22 cellular contexts compared by ENCODE assay signal in the genomic region with DNA sequence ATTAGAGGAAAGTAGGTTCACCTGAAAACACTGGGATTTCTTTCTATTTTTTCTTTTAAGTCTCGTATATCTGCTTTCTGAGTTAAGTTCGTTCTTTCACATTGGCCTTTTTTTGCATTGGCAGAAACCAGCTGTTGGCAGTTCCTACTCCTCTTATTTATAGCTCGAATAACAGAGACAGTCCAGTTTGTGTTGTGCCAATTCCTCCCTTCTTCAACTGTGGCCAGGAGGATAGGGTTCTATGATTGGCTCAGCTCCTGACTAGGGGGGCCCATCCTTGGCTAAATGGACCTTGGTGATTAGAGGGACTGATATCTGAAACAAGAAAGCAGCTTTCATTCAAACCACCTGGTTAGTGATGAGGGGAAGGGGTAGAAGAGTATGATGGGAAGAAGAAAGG.
"Had no signal": no experiment of that assay in that cellular context is flagged by ENCODE, and none has a peak within 500 bp of the region (broad histone marks: within the 10 kb centered on the region; RNA-seq: fewer than 3 reads in every experiment).

No MANE protein-coding gene starts in this region.

- H3K9me3 ChIP-seq: gastroesophageal sphincter, ovary, vagina had no signal

- H3K27ac ChIP-seq: brain microvascular endothelial cell, gastroesophageal sphincter, ovary, vagina had no signal

- H3K27me3 ChIP-seq: brain microvascular endothelial cell, gastroesophageal sphincter, ovary, vagina had no signal

- H3K4me3 ChIP-seq: gastroesophageal sphincter, ovary, vagina had no signal

- H3K36me3 ChIP-seq: brain microvascular endothelial cell, gastroesophageal sphincter, ovary, vagina had no signal

- ATAC-seq: activated CD4-positive, CD25-positive, alpha-beta regulatory T cell treated with anti-CD3 and anti-CD28 coated beads, Interleukin-2, amount 50 U/mL, for 24 hours; activated CD8-positive, alpha-beta T cell treated with anti-CD3 and anti-CD28 coated beads, Interleukin-2, amount 10 ng/mL, durations not matched to agents 7 days and 5 days; activated naive CD8-positive, alpha-beta T cell treated with anti-CD3 and anti-CD28 coated beads, Interleukin-2, amount 50 U/mL, for 24 hours; gastroesophageal sphincter; left lobe of liver had no signal

- DNase-seq: activated CD4-positive, alpha-beta T cell treated with anti-CD3 and anti-CD28 coated beads, Interleukin-2, amount 10 ng/mL, durations not matched to agents 7 days and 5 days; activated CD8-positive, alpha-beta T cell treated with anti-CD3 and anti-CD28 coated beads, Interleukin-2, amount 10 ng/mL, durations not matched to agents 7 days and 5 days; activated naive CD4-positive, alpha-beta T cell treated with anti-CD3 and anti-CD28 coated beads for 36 hours; activated naive CD8-positive, alpha-beta T cell treated with anti-CD3 and anti-CD28 coated beads, Interleukin-2, amount 50 U/mL, for 24 hours; activated T-cell treated with anti-CD3 and anti-CD28 coated beads, Interleukin-2, amount 50 U/mL, for 24 hours; anterior cingulate cortex; brain microvascular endothelial cell; cortex of kidney; effector CD4-positive, alpha-beta T cell; mammary epithelial cell; naive B cell; ovary; stimulated activated CD4-positive, alpha-beta T cell treated with anti-CD3 and anti-CD28 coated beads, Interleukin-12 subunit alpha, Interleukin-12 subunit beta, amount 100 ng/mL, for 4 hours; stimulated activated CD4-positive, alpha-beta T cell treated with anti-CD3 and anti-CD28 coated beads, Interleukin-1b, Interleukin-23, amount 100 ng/mL, for 48 hours; stimulated activated CD8-positive, alpha-beta memory T cell treated with anti-CD3 and anti-CD28 coated beads, Interleukin-4, amount 100 ng/mL, for 48 hours; stimulated activated naive CD4-positive, alpha-beta T cell treated with Interleukin-2 at 50 U/mL for 16 hours; T1000; trophoblast cell had no signal
